8 cellular contexts compared by ENCODE assay signal in genomic region chr11:17384002-17384511, GRCh38. TPM values are rescaled to one million over a fixed set of nuclear protein-coding genes. Genes with fewer than 3 reads are reported as not detected.
DNase-seq lines count a peak whose midpoint lies in the region; ATAC-seq and TF ChIP-seq lines count a peak whose summit lies in the region.

No MANE protein-coding gene starts in this region.

- intact Hi-C loops in dorsolateral prefrontal cortex (cut with DNase I): loop anchor here (1.0 to 10.0 kb wide), 8 partner anchors 120 to 593 kb away; partner anchors contain the start of gene KCNC1 (in 1 of the 2)

- no peaks in the 10 kb centered on the region for H3K27me3 ChIP-seq in dorsolateral prefrontal cortex

- DNase-seq in NCI-H526 (lab: John Stamatoyannopoulos, UW) (peak; percentile 77 to 94), dorsolateral prefrontal cortex (peak; percentile 57 to 91 (median 80)), medulla oblongata (ENCODE audit: extremely low spot score) (peak; percentile 96)
- DNase-seq in activated CD4-positive, alpha-beta T cell treated with anti-CD3 and anti-CD28 coated beads, Interleukin-2, amount 50 U/mL, for 4 hours: peak; percentile 71 to 72
- peak; percentile 60 for DNase-seq in stimulated activated CD8-positive, alpha-beta memory T cell treated with anti-CD3 and anti-CD28 coated beads, Interleukin-15, amount 100 ng/mL, for 24 hours (ENCODE audit: low read depth)

- peak overlapping the region in 25 of 59 donors; percentile 3 to 90 (median 52) for H3K27ac ChIP-seq in dorsolateral prefrontal cortex

- TF ChIP-seq CTCF in GM12801 (IDR thresholded peaks at IDR 0.05; ENCODE audit: extremely low read depth, insufficient read length) (peak; percentile 1), dorsolateral prefrontal cortex (IDR thresholded peaks at IDR 0.05 in 54 of 56, conservative IDR thresholded peaks at IDR 0.05 in 2 of 56; ENCODE audit: low read depth in 1 of 56, partially characterized antibody in 56 of 56) (peak; percentile 83 to 99 (median 94))

- ATAC-seq in HG03175 (IDR thresholded peaks at IDR 0.05; ENCODE audit: unreplicated experiment) (peak; percentile 67), GM18519 (IDR thresholded peaks at IDR 0.05; ENCODE audit: low FRiP score, unreplicated experiment) (no peak)

- H3K4me3 ChIP-seq in dorsolateral prefrontal cortex: peak overlapping the region in 2 of 59 donors; percentile 46 to 56

RNA-seq across cellular contexts. Expression of gene KCNJ11, which starts 4.4 kb away (rescaled TPM):
- total RNA-seq in dorsolateral prefrontal cortex: 10 to 100 TPM in 119 of 120 experiments, 1 to 10 TPM in 1; 6.2 to 31.2 (median 19.8) TPM

RNA-seq across cellular contexts. Expression of gene NCR3LG1, which starts 32.5 kb away (rescaled TPM):
- total RNA-seq in dorsolateral prefrontal cortex: 10 to 100 TPM in 118 of 120 experiments, 1 to 10 TPM in 2; 6.7 to 30.4 (median 18.1) TPM
